ENCODE assay signal across 9 cellular contexts in the genomic region with DNA sequence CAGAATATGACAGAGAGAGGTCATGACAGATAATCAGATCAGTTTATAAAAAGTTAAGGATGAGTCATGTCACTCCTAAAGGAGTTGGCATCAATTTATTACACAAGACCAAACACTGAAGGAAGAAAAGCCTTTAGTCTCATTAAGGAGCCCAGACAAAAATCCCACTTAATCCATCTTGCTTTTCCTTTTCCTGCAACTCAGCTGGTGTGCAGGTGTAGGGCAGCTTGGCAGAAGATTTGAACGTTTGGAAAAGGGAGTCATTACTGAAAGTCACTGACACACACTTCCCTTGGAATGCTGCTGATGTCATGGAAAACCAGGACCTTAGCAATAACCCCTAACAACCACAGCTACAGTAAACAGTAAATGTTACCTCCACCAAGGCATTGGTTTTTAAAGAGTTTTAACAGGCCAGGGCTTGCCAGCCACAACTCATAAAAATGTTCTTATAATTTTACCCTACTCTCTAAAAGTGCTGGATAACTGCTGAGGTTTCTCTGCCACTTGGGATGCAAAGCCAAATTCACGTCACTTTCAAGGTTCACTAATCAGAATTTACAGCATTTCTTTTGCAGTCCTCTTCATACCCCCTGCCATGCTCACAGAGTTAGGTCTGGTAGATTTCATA.
DNase-seq lines count a peak whose midpoint lies in the region; ATAC-seq and TF ChIP-seq lines count a peak whose summit lies in the region.
"Had no signal": no experiment of that assay in that cellular context is flagged by ENCODE, and none has a peak within 500 bp of the region (broad histone marks: within the 10 kb centered on the region; RNA-seq: fewer than 3 reads in every experiment).

No MANE protein-coding gene starts in this region.

- H3K9me3 ChIP-seq in AG04450 (ENCODE audit: control insufficient read depth, insufficient read depth, low read length) (no peaks in the 10 kb centered on the region), right lobe of liver (no peaks in the 10 kb centered on the region), uterus (no peaks in the 10 kb centered on the region)

- H3K36me3 ChIP-seq in right lobe of liver (no peaks in the 10 kb centered on the region), uterus (no peaks in the 10 kb centered on the region)

- H3K27ac ChIP-seq in AG04450 (ENCODE audit: low read depth, low read length) (peak overlapping the region; percentile 93), right lobe of liver (no peak overlapping the region), uterus (peak overlapping the region; percentile 92 to 96)

- peaks cover 0 to 8% (median 0%) of the 10 kb centered on the region in 4 donors for H3K4me1 ChIP-seq in right lobe of liver
- peaks cover 31 to 37% of the 10 kb centered on the region in 2 donors for H3K4me1 ChIP-seq in uterus

- POLR2A ChIA-PET in AG04450 (lab: Yijun Ruan, JAX): no interaction called here

- CTCF ChIA-PET in AG04450 (lab: Charles Lee): no interaction called here

- TF ChIP-seq CTCF in AG04450 (IDR thresholded peaks at IDR 0.05; ENCODE audit: low read depth, low read length) (no peak), cardiac fibroblast (IDR thresholded peaks at IDR 0.05; ENCODE audit: low read depth, low read length) (no peak), right lobe of liver (IDR thresholded peaks at IDR 0.05) (no peak), uterus (IDR thresholded peaks at IDR 0.05) (peak in 1 of 4 experiments; percentile 3)

- intact Hi-C loops in right lobe of liver (cut with DNase I) (no loop called here), uterus (cut with DNase I; ENCODE audit: low total_unique reads) (no loop called here)

- ATAC-seq in right lobe of liver (peak in 3 of 4 donors; percentile 55 to 76 (median 66)), GM18868 (IDR thresholded peaks at IDR 0.05; ENCODE audit: unreplicated experiment) (no peak)

- H3K4me3 ChIP-seq in AG04450 (ENCODE audit: low read depth, low read length): no peak overlapping the region
- H3K4me3 ChIP-seq in cardiac fibroblast (replicated peaks in 1 of 2; ENCODE audit: low read depth in 2 of 2, low read length in 2 of 2): no peak overlapping the region
- H3K4me3 ChIP-seq in right lobe of liver: no peak overlapping the region
- no peak overlapping the region for H3K4me3 ChIP-seq in uterus

- WGBS in right lobe of liver (ENCODE audit: insufficient coverage, low coverage, low lambda C conversion rate, missing lambda C conversion rate): 56% methylated on average over 2 of the region's 2 CpGs

- H3K27me3 ChIP-seq in AG04450 (ENCODE audit: control insufficient read depth, insufficient read depth, low read length) (no peaks in the 10 kb centered on the region), right lobe of liver (no peaks in the 10 kb centered on the region), uterus (no peaks in the 10 kb centered on the region)

- DNase-seq in AG04450 (ENCODE audit: low read depth, low spot score): peak; percentile 96
- DNase-seq in NCI-H1048 (lab: John Stamatoyannopoulos, UW): peak; percentile 27
- DNase-seq in cardiac fibroblast (ENCODE audit: low read depth in 2 of 2): peak; percentile 93 to 98
- DNase-seq in right lobe of liver: no peak
- DNase-seq in uterus: peak; percentile 64 to 88
- no peak for DNase-seq in GF-D8 (lab: John Stamatoyannopoulos, UW)
- DNase-seq in stimulated activated CD4-positive, alpha-beta T cell treated with anti-CD3 and anti-CD28 coated beads, Interleukin-4, amount 100 ng/mL, for 4 hours: no peak
- DNase-seq: activated naive CD8-positive, alpha-beta T cell treated with anti-CD3 and anti-CD28 coated beads, Interleukin-2, amount 10 ng/mL, durations not matched to agents 7 days and 5 days had no signal

- no peak for TF ChIP-seq POLR2A in right lobe of liver (IDR thresholded peaks at IDR 0.05)
- TF ChIP-seq POLR2A in uterus (IDR thresholded peaks at IDR 0.05): no peak

Comparison
In these comparisons a context has a peak if more than half of its experiments do, and no peak if none do; other contexts are left out.
1. DNase-seq: peak in AG04450 (single experiment), NCI-H1048 (single experiment), cardiac fibroblast (2 of 2) and uterus (2 of 2); none in right lobe of liver (0 of 3), GF-D8 (single experiment) and stimulated activated CD4-positive, alpha-beta T cell treated with anti-CD3 and anti-CD28 coated beads, Interleukin-4, amount 100 ng/mL, for 4 hours (0 of 2).
2. H3K27ac ChIP-seq: peak in AG04450 (single experiment) and uterus (2 of 2); none in right lobe of liver (0 of 3).